10 cellular contexts compared by ENCODE assay signal in genomic region chr2:15640291-15640711, GRCh38. TPM values are rescaled to one million over a fixed set of nuclear protein-coding genes. Genes with fewer than 3 reads are reported as not detected.
DNase-seq lines count a peak whose midpoint lies in the region; ATAC-seq, FAIRE-seq and TF ChIP-seq lines count a peak whose summit lies in the region.
"Had no signal": no experiment of that assay in that cellular context is flagged by ENCODE, and none has a peak within 500 bp of the region (broad histone marks: within the 10 kb centered on the region; RNA-seq: fewer than 3 reads in every experiment).

No MANE protein-coding gene starts in this region.

- CTCF ChIA-PET in K562 (lab: Yijun Ruan, JAX; ENCODE audit: low intra/inter-chr PET ratio) (no interaction called here), HepG2 (lab: Yijun Ruan, JAX; ENCODE audit: low intra/inter-chr PET ratio, low total read pairs) (no interaction called here)

- H2AFZ ChIP-seq in K562 (ENCODE audit: low read depth, low read length) (no peak overlapping the region), HepG2 (ENCODE audit: low read length) (no peak overlapping the region)

- H3K27me3 ChIP-seq in K562 (ENCODE audit: control insufficient read depth in 2 of 2, insufficient read depth in 2 of 2, low read length in 2 of 2): peaks cover 0 to 4% of the 10 kb centered on the region in 2 experiments; a peak in 1 of 5 replicates
- no peaks in the 10 kb centered on the region for H3K27me3 ChIP-seq in HepG2 (ENCODE audit: control insufficient read depth in 1 of 2, insufficient read depth in 2 of 2, low read length in 2 of 2)

- no peaks in the 10 kb centered on the region for H3K79me2 ChIP-seq in K562 (ENCODE audit: control insufficient read depth, insufficient read depth, low read length)
- H3K79me2 ChIP-seq in HepG2 (ENCODE audit: insufficient read depth, low read length): no peaks in the 10 kb centered on the region

- H3K9ac ChIP-seq in K562 (ENCODE audit: insufficient read depth in 1 of 2, low read depth in 2 of 2, low read length in 2 of 2) (no peak overlapping the region), HepG2 (ENCODE audit: insufficient read depth, low read depth, low read length) (no peak overlapping the region)

- H4K20me1 ChIP-seq in K562 (replicated peaks; ENCODE audit: control insufficient read depth, insufficient read depth, low read length) (no peaks in the 10 kb centered on the region), HepG2 (ENCODE audit: insufficient read depth, low read length) (no peaks in the 10 kb centered on the region)

- DNase-seq in Ammon's horn (ENCODE audit: low spot score) (peak; percentile 15), HTR-8/SVneo (ENCODE audit: insufficient read length, low spot score) (peak; percentile 10), K562 (ENCODE audit: extremely low read depth in 1 of 4, low spot score in 3 of 4) (peak; percentile 35 to 57 (median 44)), HepG2 (ENCODE audit: low spot score) (peak; percentile 43), NCI-H1436 treated with DMSO at 0.1 percent for 48 hours (lab: John Stamatoyannopoulos, UW) (no peak), iPS-NIHi11 (ENCODE audit: low spot score) (no peak)
- DNase-seq: NCI-H1436; stimulated activated CD8-positive, alpha-beta memory T cell treated with anti-CD3 and anti-CD28 coated beads, Interleukin-4, amount 100 ng/mL, for 48 hours had no signal

- H3K4me3 ChIP-seq in K562 (no peak overlapping the region), HepG2 (replicated peaks in 1 of 3; ENCODE audit: insufficient read depth in 1 of 3, low read depth in 2 of 3, low read length in 3 of 3) (no peak overlapping the region)

- no peak for TF ChIP-seq CTCF in K562 (IDR thresholded peaks at IDR 0.05 in 2 of 3, conservative IDR thresholded peaks at IDR 0.05 in 1 of 3; ENCODE audit: insufficient read depth in 2 of 3, low read depth in 1 of 3, low read length in 3 of 3)
- no peak for TF ChIP-seq CTCF in HepG2 (CRISPR knock-in tag; IDR thresholded peaks at IDR 0.05)

- ATAC-seq in K562: no peak
- no peak for ATAC-seq in HepG2
- ATAC-seq in HG03045 (IDR thresholded peaks at IDR 0.05; ENCODE audit: unreplicated experiment): no peak
- no peak for ATAC-seq in GM21528 (IDR thresholded peaks at IDR 0.05; ENCODE audit: low FRiP score, unreplicated experiment)

- peaks cover 39% of the 10 kb centered on the region for H3K36me3 ChIP-seq in K562 (ENCODE audit: control insufficient read depth, insufficient read depth, low read length)
- H3K36me3 ChIP-seq in HepG2 (replicated peaks in 1 of 2; ENCODE audit: control insufficient read depth in 1 of 2, insufficient read depth in 2 of 2, low read length in 2 of 2): no peaks in the 10 kb centered on the region; a peak in 2 of 5 replicates

- FAIRE-seq in HTR-8/SVneo (lab: Jason Lieb, UNC): no peak
- peak; percentile 59 for FAIRE-seq in K562 (lab: Jason Lieb, UNC)
- no peak for FAIRE-seq in HepG2 (lab: Jason Lieb, UNC)

- POLR2A ChIA-PET in K562 (lab: Yijun Ruan, JAX): interaction anchor here (0.8 kb wide), 1 partner anchor 13 kb away, joined by 3 read pairs; no protein-coding TSS in a partner anchor
- POLR2A ChIA-PET in HepG2 (lab: Yijun Ruan, JAX): interaction anchor here (0.8 kb wide), 1 partner anchor 11 kb away, joined by 3 read pairs; no protein-coding TSS in a partner anchor

- H3K9me1 ChIP-seq in K562 (ENCODE audit: control insufficient read depth, insufficient read depth, low read length): no peaks in the 10 kb centered on the region

- H3K9me3 ChIP-seq in K562 (replicated peaks; ENCODE audit: control insufficient read depth, insufficient read depth, low read depth, low read length): no peaks in the 10 kb centered on the region
- H3K9me3 ChIP-seq in HepG2 (ENCODE audit: low read length): peaks cover 14% of the 10 kb centered on the region

- 36% methylated on average over 6 of the region's 6 CpGs for whole genome bisulfite sequencing in K562 (ENCODE audit: insufficient coverage, low coverage, missing lambda C conversion rate)
- WGBS in HepG2 (ENCODE audit: low lambda C conversion rate): 79% methylated on average over 6 of the region's 6 CpGs

- in situ Hi-C loops in K562 (cut with MboI): loop anchor here (10.0 kb wide), 1 partner anchor 854 kb away; no protein-coding TSS in a partner anchor
- in situ Hi-C loops in HepG2 (cut with HindIII; ENCODE audit: extremely low pct_ligation_motif_present, low pct_unique_long_range_greater_than_20kb): loop anchor here (25.0 kb wide), 1 partner anchor 97 kb away; no protein-coding TSS in a partner anchor

- TF ChIP-seq RAD21 in K562 (CRISPR knock-in tag; conservative IDR thresholded peaks at IDR 0.05 in 1 of 2, IDR thresholded peaks at IDR 0.05 in 1 of 2) (no peak), HepG2 (CRISPR knock-in tag; IDR thresholded peaks at IDR 0.05) (no peak)

- no peak; the same call in 1 of the 2 replicates for TF ChIP-seq EP300 in K562 (IDR thresholded peaks at IDR 0.05; ENCODE audit: low read length)
- no peak; a peak in 1 of 4 replicates for TF ChIP-seq EP300 in HepG2 (IDR thresholded peaks at IDR 0.05; ENCODE audit: low read depth in 2 of 2, low read length in 2 of 2)
- no peak for TF ChIP-seq EP300 in HepG2 (CRISPR knock-in tag; IDR thresholded peaks at IDR 0.05; ENCODE audit: borderline replicate concordance)

- TF ChIP-seq POLR2A in K562 (conservative IDR thresholded peaks at IDR 0.05) (no peak), HepG2 (IDR thresholded peaks at IDR 0.05; ENCODE audit: insufficient read depth in 1 of 2, low read depth in 2 of 2, low read length in 2 of 2) (no peak)

- H3K27ac ChIP-seq in K562 (ENCODE audit: extremely low read depth, low read depth, low read length): no peak overlapping the region
- no peak overlapping the region for H3K27ac ChIP-seq in HepG2 (ENCODE audit: extremely low read length, insufficient read depth, low read length)

- intact Hi-C loops in K562 (cut with micrococcal nuclease): loop anchor here (5.0 kb wide), 1 partner anchor 92 kb away; no protein-coding TSS in a partner anchor
- intact Hi-C loops in HepG2 (cut with micrococcal nuclease; ENCODE audit: unreplicated experiment): no loop called here

- no TSS peak for BruUV-seq in K562 (replicated peaks; lab: Mats Ljungman, UMichigan)
- no TSS peak for BruUV-seq in HepG2 (replicated peaks; lab: Mats Ljungman, UMichigan)

- no peaks in the 10 kb centered on the region; a peak in 1 of 5 replicates for H3K4me1 ChIP-seq in K562 (replicated peaks in 1 of 2; ENCODE audit: control insufficient read depth in 2 of 2, insufficient read depth in 2 of 2, low read length in 2 of 2)
- peaks cover 36% of the 10 kb centered on the region for H3K4me1 ChIP-seq in HepG2 (ENCODE audit: insufficient read depth, low read length)

- no peak overlapping the region for H3K4me2 ChIP-seq in K562 (ENCODE audit: insufficient read depth, low read length)
- H3K4me2 ChIP-seq in HepG2 (ENCODE audit: low read depth, low read length): no peak overlapping the region

TF ChIP-seq in K562, 482 proteins besides CTCF, POLR2A, EP300 and RAD21 (continues in another document):
- TF ChIP-seq FOSL1 (tag; conservative IDR thresholded peaks at IDR 0.05): peak; percentile 81
- peak; percentile 22; the same call in 1 of the 2 replicates for TF ChIP-seq NFIX (CRISPR knock-in tag; IDR thresholded peaks at IDR 0.05; ENCODE audit: low read depth)

TF ChIP-seq in HepG2, 621 proteins besides CTCF, POLR2A, EP300 and RAD21 (continues in another document):
- no peak for TF ChIP-seq HDAC6 (IDR thresholded peaks at IDR 0.05; ENCODE audit: low read depth, low read length)

RNA-seq across cellular contexts. Expression of gene DDX1, which starts 48.6 kb away (rescaled TPM):
- 46.4 and 156 TPM in 2 replicates for total RNA-seq in K562 (2011; cell fraction: chromatin; rRNA removed; ENCODE audit: low replicate concordance)
- 25.7 and 32.1 TPM in 2 replicates for total RNA-seq in K562 (2011; cell fraction: nucleolus; rRNA removed)
- 53.1 and 62.4 TPM in 2 replicates for total RNA-seq in K562 (2011; cell fraction: nucleoplasm; rRNA removed)
- total RNA-seq in K562 (2014; rRNA removed) (116 and 118 TPM in 2 replicates), K562 (2014; rRNA removed; fragmentation: Illumina TruSeq; extraction: Trizol) (277 and 293 TPM in 2 replicates), K562 (2015; rRNA removed; fragmentation: Illumina TruSeq; extraction: Trizol) (212 and 232 TPM in 2 replicates), K562 (2021) (190 and 203 TPM in 2 replicates), HepG2 (2016; rRNA removed; fragmentation: Illumina TruSeq; extraction: Trizol) (130 and 254 TPM in 2 replicates)
- polyA plus RNA-seq in K562 (2011; rRNA removed) (143 and 249 TPM in 2 replicates), K562 (2014; fragmentation: Illumina TruSeq; extraction: Trizol) (217 and 239 TPM in 2 replicates), K562 (2014; fragmentation: Nextera tagmentation; extraction: Ambion mirVana) (100 to 1,000 TPM; 172 to 265 TPM), K562 (2014; rRNA removed) (176 and 184 TPM in 2 replicates), HepG2 (2011; rRNA removed) (60.9 and 81.6 TPM in 2 replicates)
- 32.5 and 67.6 TPM in 2 replicates for polyA plus RNA-seq in K562 (2011; cell fraction: cytosol; rRNA removed)
- polyA plus RNA-seq in K562 (2011; cell fraction: nucleus; rRNA removed): 41.8 and 80.5 TPM in 2 replicates
- polyA plus RNA-seq in K562 (2012): 113 and 183 TPM in 2 replicates
- polyA minus RNA-seq in K562 (2011; rRNA and poly(A)+ RNA removed): 229 and 258 TPM in 2 replicates
- 54.7 and 90.4 TPM in 2 replicates for polyA minus RNA-seq in K562 (2011; cell fraction: cytosol; rRNA and poly(A)+ RNA removed)
- 44.2 and 74.3 TPM in 2 replicates for polyA minus RNA-seq in K562 (2011; cell fraction: nucleus; rRNA and poly(A)+ RNA removed)
- total RNA-seq in HepG2 (2016; cell fraction: cytosol; rRNA removed; fragmentation: Illumina TruSeq; extraction: Trizol; ENCODE audit: low read depth): 20.7 and 26.0 TPM in 2 replicates
- total RNA-seq in HepG2 (2016; cell fraction: insoluble cytoplasmic fraction; rRNA removed; fragmentation: Illumina TruSeq; extraction: Trizol): 128 and 254 TPM in 2 replicates
- 42.3 and 49.4 TPM in 2 replicates for total RNA-seq in HepG2 (2016; cell fraction: membrane; rRNA removed; fragmentation: Illumina TruSeq; extraction: Trizol)
- 114 and 115 TPM in 2 replicates for total RNA-seq in HepG2 (2016; cell fraction: nucleus; rRNA removed; fragmentation: Illumina TruSeq; extraction: Trizol)
- 36.8 and 56.4 TPM in 2 replicates for polyA plus RNA-seq in HepG2 (2011; cell fraction: cytosol; rRNA removed)
- 33.2 and 43.2 TPM in 2 replicates for polyA plus RNA-seq in HepG2 (2011; cell fraction: nucleus; rRNA removed)
- 87.2 and 121 TPM in 2 replicates for polyA plus RNA-seq in HepG2 (2012)
- polyA plus RNA-seq in HepG2 (2016; cell fraction: cytosol; fragmentation: Illumina TruSeq; extraction: Trizol; ENCODE audit: low read depth): 17.5 and 20.7 TPM in 2 replicates
- 266 and 281 TPM in 2 replicates for polyA plus RNA-seq in HepG2 (2016; cell fraction: insoluble cytoplasmic fraction; fragmentation: Illumina TruSeq; extraction: Trizol; ENCODE audit: low read depth)
- 28.6 and 36.5 TPM in 2 replicates for polyA plus RNA-seq in HepG2 (2016; cell fraction: membrane; fragmentation: Illumina TruSeq; extraction: Trizol; ENCODE audit: low read depth)
- polyA plus RNA-seq in HepG2 (2016; cell fraction: nucleus; fragmentation: Illumina TruSeq; extraction: Trizol; ENCODE audit: insufficient read depth, low read depth): 120 and 122 TPM in 2 replicates
- 15.7 and 27.0 TPM in 2 replicates for polyA minus RNA-seq in HepG2 (2011; rRNA and poly(A)+ RNA removed; ENCODE audit: low replicate concordance)
- polyA minus RNA-seq in HepG2 (2011; cell fraction: cytosol; rRNA and poly(A)+ RNA removed): 54.9 and 60.7 TPM in 2 replicates
- 109 and 119 TPM in 2 replicates for polyA minus RNA-seq in HepG2 (2011; cell fraction: nucleus; rRNA and poly(A)+ RNA removed)

Comparison
In these comparisons a context has a peak if more than half of its experiments do, and no peak if none do; other contexts are left out.
1. DNase-seq: peak in Ammon's horn (single experiment), HTR-8/SVneo (single experiment), K562 (4 of 4) and HepG2 (single experiment); none in NCI-H1436 treated with DMSO at 0.1 percent for 48 hours (single experiment) and iPS-NIHi11 (single experiment).